Comparison of ENCODE assay signal across 8 cellular contexts in genomic region chr17:42276609-42277341, GRCh38. TPM values are rescaled to one million over a fixed set of nuclear protein-coding genes. Genes with fewer than 3 reads are reported as not detected.
DNase-seq lines count a peak whose midpoint lies in the region; ATAC-seq, FAIRE-seq and TF ChIP-seq lines count a peak whose summit lies in the region.

No MANE protein-coding gene starts in this region.

- H3K4me3 ChIP-seq in DND-41 (ENCODE audit: low read depth in 1 of 2, low read length in 2 of 2) (peak overlapping the region; percentile 62 to 75; a peak in 3 of 4 replicates), OCI-LY1 (ENCODE audit: low read depth, low read length, poor library complexity, severe bottlenecking) (peak overlapping the region; percentile 93), hepatocyte (peak overlapping the region; percentile 89), prostate gland (peak overlapping the region; percentile 88)

- H3K4me2 ChIP-seq in DND-41 (ENCODE audit: insufficient read depth, low read length) (peak overlapping the region; percentile 84), OCI-LY1 (ENCODE audit: low read length) (peak overlapping the region; percentile 83), hepatocyte (peak overlapping the region; percentile 98)

- no peak for TF ChIP-seq POLR2A in prostate gland (IDR thresholded peaks at IDR 0.05)
- TF ChIP-seq POLR2A in GM12892 (IDR thresholded peaks at IDR 0.05; ENCODE audit: low read depth, low read length) = no peak

- H3K9me2 ChIP-seq in OCI-LY1 (ENCODE audit: low read depth, low read length) (no peaks in the 10 kb centered on the region), hepatocyte (replicated peaks; ENCODE audit: insufficient read depth) (no peaks in the 10 kb centered on the region)

- H3K27me3 ChIP-seq in DND-41 (ENCODE audit: insufficient read depth, low read length, poor library complexity) = peaks cover 2% of the 10 kb centered on the region
- peaks cover 4% of the 10 kb centered on the region; the same call in 1 of the 2 replicates for H3K27me3 ChIP-seq in OCI-LY1 (ENCODE audit: insufficient read depth, low read length)
- H3K27me3 ChIP-seq in hepatocyte = no peaks in the 10 kb centered on the region
- H3K27me3 ChIP-seq in prostate gland (replicated peaks; ENCODE audit: insufficient read depth) = no peaks in the 10 kb centered on the region

- TF ChIP-seq CTCF in DND-41 (IDR thresholded peaks at IDR 0.05; ENCODE audit: borderline replicate concordance, extremely low read depth, low read length, poor library complexity, severe bottlenecking) (no peak), OCI-LY1 (IDR thresholded peaks at IDR 0.05; ENCODE audit: low read length) (no peak), hepatocyte (IDR thresholded peaks at IDR 0.05; ENCODE audit: poor library complexity) (no peak), prostate gland (IDR thresholded peaks at IDR 0.05) (no peak)

- DNase-seq in DND-41 = no peak
- peak; percentile 62 for DNase-seq in amniotic stem cell (lab: John Stamatoyannopoulos, UW)
- DNase-seq in hepatocyte (ENCODE audit: low spot score) = peak; percentile 86
- no peak for DNase-seq in prostate gland (ENCODE audit: low spot score)
- DNase-seq in GM12892 (ENCODE audit: insufficient read length) = no peak
- DNase-seq in KG1 (lab: John Stamatoyannopoulos, UW) = no peak

- FAIRE-seq in GM12892 (lab: Jason Lieb, UNC) = no peak

- intact Hi-C loops in prostate gland (cut with DNase I) = no loop called here

- H3K4me1 ChIP-seq in DND-41 (ENCODE audit: insufficient read depth, low read length) = peaks cover 45% of the 10 kb centered on the region
- peaks cover 16% of the 10 kb centered on the region for H3K4me1 ChIP-seq in OCI-LY1 (ENCODE audit: insufficient read depth, low read length, severe bottlenecking)
- H3K4me1 ChIP-seq in hepatocyte (ENCODE audit: insufficient read depth) = peaks cover 17% of the 10 kb centered on the region
- no peaks in the 10 kb centered on the region for H3K4me1 ChIP-seq in prostate gland (replicated peaks)

- H3K9me3 ChIP-seq in DND-41 (ENCODE audit: insufficient read depth, low read length, severe bottlenecking) = no peaks in the 10 kb centered on the region
- H3K9me3 ChIP-seq in OCI-LY1 (ENCODE audit: low read length) = no peaks in the 10 kb centered on the region
- H3K9me3 ChIP-seq in hepatocyte (ENCODE audit: low read depth) = no peaks in the 10 kb centered on the region
- H3K9me3 ChIP-seq in prostate gland = no peaks in the 10 kb centered on the region

- no peaks in the 10 kb centered on the region; the same call in 1 of the 2 replicates for H3K36me3 ChIP-seq in DND-41 (ENCODE audit: insufficient read depth, low read length)
- no peaks in the 10 kb centered on the region for H3K36me3 ChIP-seq in OCI-LY1 (ENCODE audit: insufficient read depth, low read length)
- H3K36me3 ChIP-seq in hepatocyte (replicated peaks; ENCODE audit: insufficient read depth, low read depth) = no peaks in the 10 kb centered on the region
- H3K36me3 ChIP-seq in prostate gland = no peaks in the 10 kb centered on the region

- peak overlapping the region; percentile 97 for H3K9ac ChIP-seq in DND-41 (ENCODE audit: low read depth, low read length)
- peak overlapping the region; percentile 79 for H3K9ac ChIP-seq in OCI-LY1 (ENCODE audit: low read length)

- H3K27ac ChIP-seq in DND-41 (ENCODE audit: low read length) = peak overlapping the region; percentile 75
- no peak overlapping the region for H3K27ac ChIP-seq in OCI-LY1 (ENCODE audit: low read depth, low read length, poor library complexity, severe bottlenecking)
- peak overlapping the region; percentile 96 for H3K27ac ChIP-seq in hepatocyte
- peak overlapping the region; percentile 79 to 86 for H3K27ac ChIP-seq in prostate gland

- H4K20me1 ChIP-seq in DND-41 (ENCODE audit: insufficient read depth, low read length) (no peaks in the 10 kb centered on the region), OCI-LY1 (ENCODE audit: insufficient read depth, low read length) (no peaks in the 10 kb centered on the region), hepatocyte (ENCODE audit: insufficient read depth, poor library complexity, severe bottlenecking) (no peaks in the 10 kb centered on the region)

- H2AFZ ChIP-seq in DND-41 (ENCODE audit: low read depth, low read length) (peak overlapping the region; percentile 99), OCI-LY1 (ENCODE audit: low read length) (0 out of 2 replicates have a peak overlapping the region, but pooled peaks have one; percentile 30), hepatocyte (peak overlapping the region; percentile 97)

- WGBS in hepatocyte (ENCODE audit: low lambda C conversion rate, missing lambda C conversion rate) = 4% methylated on average over 24 of the region's 44 CpGs
- WGBS in prostate gland = 2% methylated on average over 43 of the region's 44 CpGs

- peaks cover 41% of the 10 kb centered on the region for H3K79me2 ChIP-seq in DND-41 (ENCODE audit: insufficient read depth, low read length)
- no peaks in the 10 kb centered on the region for H3K79me2 ChIP-seq in OCI-LY1 (ENCODE audit: insufficient read depth, low read length)
- H3K79me2 ChIP-seq in hepatocyte = peaks cover 39% of the 10 kb centered on the region

- no peaks in the 10 kb centered on the region for H3F3A ChIP-seq in OCI-LY1 (ENCODE audit: insufficient read depth, low read length)

- ATAC-seq in DND-41 (ENCODE audit: insufficient read depth, low read depth) = peak; percentile 55
- ATAC-seq in HG02610 (IDR thresholded peaks at IDR 0.05; ENCODE audit: unreplicated experiment) = peak; percentile 23

RNA-seq across cellular contexts. Expression of gene STAT5B, which starts 0.6 kb away (rescaled TPM):
- total RNA-seq in hepatocyte (26.0 and 27.9 TPM in 2 replicates), prostate gland (10 to 100 TPM; 58.0 to 83.8 TPM)
- 18.7 and 25.7 TPM in 2 replicates for polyA plus RNA-seq in hepatocyte
- polyA plus RNA-seq in GM12892 (2012; ENCODE audit: missing spikeins) = 40.7 TPM

RNA-seq across cellular contexts. Expression of gene STAT5A, which starts 11.5 kb away (rescaled TPM):
- total RNA-seq in hepatocyte = 5.5 and 6.5 TPM in 2 replicates
- polyA plus RNA-seq in hepatocyte = 3.5 and 6.1 TPM in 2 replicates
- 10 to 100 TPM; 31.1 to 45.8 TPM for total RNA-seq in prostate gland
- polyA plus RNA-seq in GM12892 (2012; ENCODE audit: missing spikeins) = 48.4 TPM

Comparison
In these comparisons a context has a peak if more than half of its experiments do, and no peak if none do; other contexts are left out.
1. DNase-seq: peak in amniotic stem cell (single experiment) and hepatocyte (single experiment); none in DND-41 (single experiment), prostate gland (single experiment), GM12892 (single experiment) and KG1 (single experiment).
2. H2AFZ ChIP-seq: peak in every context shown above with its lines; median percentile 99 in DND-41; 97 in hepatocyte; 30 in OCI-LY1.
3. Peak in every context shown above with its lines, with median percentiles within 50 percentile points of each other: H3K4me2 ChIP-seq and H3K4me3 ChIP-seq.